ENCODE assay signal across 1 cellular context in genomic region chr4:7193040-7193958, GRCh38.
TF ChIP-seq lines count a peak whose summit lies in the region.

No MANE protein-coding gene starts in this region.

TF ChIP-seq in SK-N-SH treated with all-trans-retinoic acid at 6 μM for 48 hours, 23 proteins besides CTCF, POLR2A, EP300 and RAD21 (continued from another document):
- TF ChIP-seq POU6F1 (CRISPR knock-in tag; IDR thresholded peaks at IDR 0.05; ENCODE audit: borderline replicate concordance, low read depth), result no peak
- no peak for TF ChIP-seq ZC3H10 (CRISPR knock-in tag; IDR thresholded peaks at IDR 0.05)
TF ChIP-seq in SK-N-SH treated with all-trans-retinoic acid at 6 μM for 48 hours: peak in this region for 0.
